In genomic region chr4:153564630-153565525, GRCh38 we compare ENCODE assay signal across 8 cellular contexts.
A peak's percentile ranks its signal among the peaks of the same experiment; 100 is the strongest.
DNase-seq lines count a peak whose midpoint lies in the region; ATAC-seq and TF ChIP-seq lines count a peak whose summit lies in the region.

No MANE protein-coding gene starts in this region.

- H3K36me3 ChIP-seq in BLaER1 = peaks cover 99% of the 10 kb centered on the region

- no peak overlapping the region for H3K9ac ChIP-seq in BLaER1

- H3K27me3 ChIP-seq in BLaER1 = no peaks in the 10 kb centered on the region

- peak; percentile 63; the same call in 1 of the 2 replicates for TF ChIP-seq EP300 in Ishikawa (IDR thresholded peaks at IDR 0.05; ENCODE audit: borderline replicate concordance)

- peak overlapping the region; percentile 21 for H3K4me2 ChIP-seq in BLaER1

- H4K20me1 ChIP-seq in BLaER1 = peaks cover 100% of the 10 kb centered on the region

- H3K27ac ChIP-seq in BLaER1 = no peak overlapping the region

- peaks cover 3% of the 10 kb centered on the region; the same call in 1 of the 2 replicates for H3K9me3 ChIP-seq in BLaER1

- peak; percentile 4 for DNase-seq in cerebellum (ENCODE audit: low spot score)
- peak; percentile 30 for DNase-seq in mucosa of gallbladder (ENCODE audit: low spot score)
- no peak for DNase-seq in HPDE6-E6E7 (ENCODE audit: extremely low spot score)
- DNase-seq in KBM-7 = no peak
- no peak for DNase-seq in NCI-H345 (lab: John Stamatoyannopoulos, UW)

- no peak for TF ChIP-seq RAD21 in Ishikawa (IDR thresholded peaks at IDR 0.05; ENCODE audit: low read depth)

- in situ Hi-C loops in KBM-7 (cut with MboI; ENCODE audit: low pct_unique_long_range_greater_than_20kb, low sequenced_read_pairs) = no loop called here

- H3K4me3 ChIP-seq in BLaER1 = no peak overlapping the region

- no peak for ATAC-seq in GM18868 (IDR thresholded peaks at IDR 0.05; ENCODE audit: unreplicated experiment)

- peaks cover 85% of the 10 kb centered on the region for H3K4me1 ChIP-seq in BLaER1

TF ChIP-seq in Ishikawa, 13 proteins besides CTCF, POLR2A, EP300 and RAD21:
- TF ChIP-seq FOXM1 (IDR thresholded peaks at IDR 0.05; ENCODE audit: borderline replicate concordance, low read depth) = no peak
- no peak for TF ChIP-seq TAF1 (IDR thresholded peaks at IDR 0.05; ENCODE audit: low read depth)
- TF ChIP-seq ZBTB7A (IDR thresholded peaks at IDR 0.05; ENCODE audit: low read depth) = no peak
- TF ChIP-seq REST (IDR thresholded peaks at IDR 0.05; ENCODE audit: low read depth) = no peak
- peak; percentile 70 for TF ChIP-seq NFIC (IDR thresholded peaks at IDR 0.05)
- no peak for TF ChIP-seq CREB1 (IDR thresholded peaks at IDR 0.05; ENCODE audit: low read depth)
- peak; percentile 28; the same call in 1 of the 2 replicates for TF ChIP-seq TCF12 (IDR thresholded peaks at IDR 0.05; ENCODE audit: low read depth)
- TF ChIP-seq YY1 (IDR thresholded peaks at IDR 0.05; ENCODE audit: low read depth) = no peak; the same call in 1 of the 2 replicates
- no peak; the same call in 1 of the 2 replicates for TF ChIP-seq CEBPB (IDR thresholded peaks at IDR 0.05)
- TF ChIP-seq TEAD4 (IDR thresholded peaks at IDR 0.05) = peak; percentile 74; the same call in 1 of the 2 replicates

Comparison
In these comparisons a context has a peak if more than half of its experiments do, and no peak if none do; other contexts are left out.
1. DNase-seq: peak in cerebellum (single experiment) and mucosa of gallbladder (single experiment); none in HPDE6-E6E7 (single experiment), KBM-7 (single experiment) and NCI-H345 (single experiment).